Comparison of ENCODE assay signal across 18 cellular contexts in the genomic region with DNA sequence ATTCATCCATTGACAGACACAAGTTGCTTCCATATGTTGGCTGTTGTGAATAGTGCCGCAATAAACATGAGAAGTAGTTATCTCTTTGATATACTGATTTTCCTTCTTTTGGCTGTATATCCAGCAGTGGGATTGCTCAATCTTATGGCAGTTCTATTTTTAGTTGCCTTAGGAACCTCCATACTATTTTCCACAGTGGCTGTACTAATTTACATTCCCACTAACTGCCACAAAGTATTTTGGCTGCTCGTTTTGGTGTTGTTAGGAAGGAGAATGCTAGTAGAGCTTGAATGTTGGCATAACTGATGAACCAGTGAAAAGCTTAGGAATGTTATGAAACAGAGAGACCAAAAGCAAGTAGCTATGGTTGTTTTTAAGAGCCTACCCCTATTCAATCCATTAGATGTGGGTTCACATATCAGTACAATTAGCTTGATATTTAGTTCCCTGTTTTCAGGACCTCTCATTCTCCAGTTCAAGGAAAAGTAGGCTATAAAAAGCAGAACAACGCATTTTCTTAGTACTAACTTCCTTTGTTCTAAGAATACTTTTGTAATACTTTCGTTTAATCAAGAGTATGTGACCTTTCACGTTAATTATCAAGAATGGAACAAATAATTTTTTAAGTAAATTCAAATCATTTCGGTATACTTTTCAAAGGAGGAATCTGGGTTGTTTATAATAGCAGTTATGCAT.
DNase-seq lines count a peak whose midpoint lies in the region; ATAC-seq and TF ChIP-seq lines count a peak whose summit lies in the region.
"Had no signal": no experiment of that assay in that cellular context is flagged by ENCODE, and none has a peak within 500 bp of the region (broad histone marks: within the 10 kb centered on the region; RNA-seq: fewer than 3 reads in every experiment).

No MANE protein-coding gene starts in this region.

- peaks cover 22% of the 10 kb centered on the region for H3K4me1 Mint-ChIP-seq in activated naive CD8-positive, alpha-beta T cell treated with anti-CD3 and anti-CD28 coated beads, Interleukin-2, amount 10 ng/mL, durations not matched to agents 7 days and 5 days
- no peaks in the 10 kb centered on the region for H3K4me1 Mint-ChIP-seq in Calu3 (ENCODE audit: low read depth, unreplicated experiment)
- H3K4me1 Mint-ChIP-seq in natural killer cell = no peaks in the 10 kb centered on the region
- H3K4me1 Mint-ChIP-seq: B cell; central memory CD8-positive, alpha-beta T cell had no signal

- H3K36me3 Mint-ChIP-seq in activated naive CD8-positive, alpha-beta T cell treated with anti-CD3 and anti-CD28 coated beads, Interleukin-2, amount 10 ng/mL, durations not matched to agents 7 days and 5 days = peaks cover 2% of the 10 kb centered on the region
- H3K36me3 Mint-ChIP-seq in Calu3 (ENCODE audit: insufficient read depth, unreplicated experiment) (no peaks in the 10 kb centered on the region), natural killer cell (no peaks in the 10 kb centered on the region)
- H3K36me3 Mint-ChIP-seq: activated naive CD4-positive, alpha-beta T cell treated with anti-CD3 and anti-CD28 coated beads, Interleukin-2, amount 10 ng/mL, durations not matched to agents 7 days and 5 days; mesothelial cell of epicardium; type B pancreatic cell had no signal

- intact Hi-C loops in Calu3 (cut with micrococcal nuclease; ENCODE audit: unreplicated experiment) (no loop called here), natural killer cell (cut with micrococcal nuclease) (no loop called here)

- in situ Hi-C loops in KBM-7 (cut with MboI; ENCODE audit: low pct_unique_long_range_greater_than_20kb, low sequenced_read_pairs) = no loop called here

- CTCF ChIA-PET in Calu3 (lab: Charles Lee) = no interaction called here

- no peak for ATAC-seq in activated naive CD8-positive, alpha-beta T cell treated with anti-CD3 and anti-CD28 coated beads, Interleukin-2, amount 10 ng/mL, durations not matched to agents 7 days and 5 days (ENCODE audit: low read depth)
- ATAC-seq in HG03565 (IDR thresholded peaks at IDR 0.05; ENCODE audit: unreplicated experiment) = no peak
- ATAC-seq in natural killer cell = no peak
- ATAC-seq: HCT116 had no signal

- no peak for TF ChIP-seq CTCF in fibroblast of villous mesenchyme (IDR thresholded peaks at IDR 0.05; ENCODE audit: insufficient read depth, low read depth, low read length)
- TF ChIP-seq CTCF in Calu3 (IDR thresholded peaks at IDR 0.05; ENCODE audit: unreplicated experiment) = no peak
- TF ChIP-seq CTCF in natural killer cell (IDR thresholded peaks at IDR 0.05) = no peak

- H3K4me3 ChIP-seq in fibroblast of villous mesenchyme (ENCODE audit: low read depth, low read length) = no peak overlapping the region
- H3K4me3 ChIP-seq: PC-9 had no signal

- peak overlapping the region; percentile 37 for H3K4me3 Mint-ChIP-seq in activated naive CD8-positive, alpha-beta T cell treated with anti-CD3 and anti-CD28 coated beads, Interleukin-2, amount 10 ng/mL, durations not matched to agents 7 days and 5 days
- H3K4me3 Mint-ChIP-seq in Calu3 (ENCODE audit: low read depth, unreplicated experiment) = no peak overlapping the region
- H3K4me3 Mint-ChIP-seq in natural killer cell = no peak overlapping the region
- H3K4me3 Mint-ChIP-seq: activated naive CD4-positive, alpha-beta T cell treated with anti-CD3 and anti-CD28 coated beads, Interleukin-2, amount 10 ng/mL, durations not matched to agents 7 days and 5 days; B cell; central memory CD8-positive, alpha-beta T cell; mesothelial cell of epicardium; type B pancreatic cell had no signal

- no peaks in the 10 kb centered on the region for H3K27me3 Mint-ChIP-seq in activated naive CD8-positive, alpha-beta T cell treated with anti-CD3 and anti-CD28 coated beads, Interleukin-2, amount 10 ng/mL, durations not matched to agents 7 days and 5 days
- no peaks in the 10 kb centered on the region for H3K27me3 Mint-ChIP-seq in Calu3 (ENCODE audit: unreplicated experiment)
- peaks cover 0 to 3% of the 10 kb centered on the region in 2 donors for H3K27me3 Mint-ChIP-seq in natural killer cell (ENCODE audit: low read depth in 2 of 2)
- H3K27me3 Mint-ChIP-seq: B cell; central memory CD8-positive, alpha-beta T cell; type B pancreatic cell had no signal

- H3K9me3 Mint-ChIP-seq in activated naive CD8-positive, alpha-beta T cell treated with anti-CD3 and anti-CD28 coated beads, Interleukin-2, amount 10 ng/mL, durations not matched to agents 7 days and 5 days = no peaks in the 10 kb centered on the region
- H3K9me3 Mint-ChIP-seq in Calu3 (ENCODE audit: low read depth, unreplicated experiment) = no peaks in the 10 kb centered on the region
- H3K9me3 Mint-ChIP-seq in natural killer cell = no peaks in the 10 kb centered on the region
- H3K9me3 Mint-ChIP-seq: activated naive CD4-positive, alpha-beta T cell treated with anti-CD3 and anti-CD28 coated beads, Interleukin-2, amount 10 ng/mL, durations not matched to agents 7 days and 5 days; central memory CD8-positive, alpha-beta T cell; mesothelial cell of epicardium; type B pancreatic cell had no signal

- H3K27ac Mint-ChIP-seq in activated naive CD8-positive, alpha-beta T cell treated with anti-CD3 and anti-CD28 coated beads, Interleukin-2, amount 10 ng/mL, durations not matched to agents 7 days and 5 days = peak overlapping the region; percentile 56
- no peak overlapping the region for H3K27ac Mint-ChIP-seq in Calu3 (ENCODE audit: unreplicated experiment)
- H3K27ac Mint-ChIP-seq in natural killer cell = no peak overlapping the region
- H3K27ac Mint-ChIP-seq: activated naive CD4-positive, alpha-beta T cell treated with anti-CD3 and anti-CD28 coated beads, Interleukin-2, amount 10 ng/mL, durations not matched to agents 7 days and 5 days; B cell; mesothelial cell of epicardium; type B pancreatic cell had no signal

- BruUV-seq in Calu3 (replicated peaks; lab: Mats Ljungman, UMichigan) = no TSS peak

- DNase-seq in AML-193 (lab: John Stamatoyannopoulos, UW) = peak; percentile 66 to 83
- peak; percentile 70 for DNase-seq in KBM-7
- DNase-seq in activated naive CD8-positive, alpha-beta T cell treated with anti-CD3 and anti-CD28 coated beads, Interleukin-2, amount 10 ng/mL, durations not matched to agents 7 days and 5 days = no peak
- peak; percentile 42 for DNase-seq in fibroblast of villous mesenchyme (ENCODE audit: low read depth)
- no peak for DNase-seq in Calu3
- DNase-seq in natural killer cell = no peak
- DNase-seq in stimulated activated CD8-positive, alpha-beta memory T cell treated with anti-CD3 and anti-CD28 coated beads, Interleukin-4, amount 100 ng/mL, for 48 hours = no peak
- DNase-seq: activated naive CD4-positive, alpha-beta T cell treated with anti-CD3 and anti-CD28 coated beads, Interleukin-2, amount 10 ng/mL, durations not matched to agents 7 days and 5 days; NCI-H1436; NCI-H510A treated with DMSO at 0.1 percent for 48 hours; PC-9; stimulated activated naive CD4-positive, alpha-beta T cell had no signal

- POLR2A ChIA-PET in activated naive CD8-positive, alpha-beta T cell treated with anti-CD3 and anti-CD28 coated beads, Interleukin-2, amount 10 ng/mL, durations not matched to agents 7 days and 5 days (lab: Charles Lee) = no interaction called here

Comparison
In these comparisons a context has a peak if more than half of its experiments do, and no peak if none do; other contexts are left out.
1. DNase-seq: peak in AML-193 (2 of 2), KBM-7 (single experiment) and fibroblast of villous mesenchyme (single experiment); none in activated naive CD8-positive, alpha-beta T cell treated with anti-CD3 and anti-CD28 coated beads, Interleukin-2, amount 10 ng/mL, durations not matched to agents 7 days and 5 days (single experiment), Calu3 (single experiment), natural killer cell (single experiment) and stimulated activated CD8-positive, alpha-beta memory T cell treated with anti-CD3 and anti-CD28 coated beads, Interleukin-4, amount 100 ng/mL, for 48 hours (single experiment).